ENCODE assay signal across 22 cellular contexts in genomic region chr1:14367444-14367843, GRCh38.
DNase-seq lines count a peak whose midpoint lies in the region; ATAC-seq, FAIRE-seq and TF ChIP-seq lines count a peak whose summit lies in the region.
"Had no signal": no experiment of that assay in that cellular context is flagged by ENCODE, and none has a peak within 500 bp of the region (broad histone marks: within the 10 kb centered on the region; RNA-seq: fewer than 3 reads in every experiment).

No MANE protein-coding gene starts in this region.

- H3K27ac ChIP-seq in right cardiac atrium (ENCODE audit: low read length) (no peak overlapping the region), K562 (ENCODE audit: extremely low read depth, low read depth, low read length) (no peak overlapping the region), neural progenitor cell (no peak overlapping the region)
- H3K27ac ChIP-seq: 22Rv1, A549, C4-2B, HL-60 had no signal

- POLR2A ChIA-PET in K562 (lab: Yijun Ruan, JAX) = interaction anchor here (1.2 kb wide), 1 partner anchor 10 kb away, joined by 3 read pairs; no protein-coding TSS in a partner anchor

- H3K36me3 ChIP-seq in K562 (ENCODE audit: control insufficient read depth, insufficient read depth, low read length) (no peaks in the 10 kb centered on the region), neural progenitor cell (no peaks in the 10 kb centered on the region)

- peak; percentile 22 to 37 for ATAC-seq in right cardiac atrium
- ATAC-seq in Right ventricle myocardium superior (ENCODE audit: poor library complexity) = no peak
- no peak for ATAC-seq in K562
- ATAC-seq: A549, GM23338, HCT116 had no signal

- H3K27me3 Mint-ChIP-seq in neural progenitor cell (ENCODE audit: insufficient read depth, low read depth) = peaks cover 25% of the 10 kb centered on the region

- H3K4me3 ChIP-seq in right cardiac atrium (ENCODE audit: low read length) = no peak overlapping the region
- H3K4me3 ChIP-seq in K562 = no peak overlapping the region
- H3K4me3 ChIP-seq in neural progenitor cell = no peak overlapping the region
- H3K4me3 ChIP-seq: A549, GM23338 had no signal

- no peak for TF ChIP-seq CTCF in K562 (IDR thresholded peaks at IDR 0.05 in 2 of 3, conservative IDR thresholded peaks at IDR 0.05 in 1 of 3; ENCODE audit: insufficient read depth in 2 of 3, low read depth in 1 of 3, low read length in 3 of 3)
- no peak for TF ChIP-seq CTCF in neural progenitor cell (IDR thresholded peaks at IDR 0.05)

- CTCF ChIA-PET in K562 (lab: Yijun Ruan, JAX; ENCODE audit: low intra/inter-chr PET ratio) = no interaction called here

- H3K9ac ChIP-seq in K562 (ENCODE audit: insufficient read depth in 1 of 2, low read depth in 2 of 2, low read length in 2 of 2) (no peak overlapping the region), neural progenitor cell (no peak overlapping the region)

- H3K4me1 ChIP-seq in right cardiac atrium (ENCODE audit: control insufficient read depth, insufficient read depth, low read length) (no peaks in the 10 kb centered on the region), K562 (replicated peaks in 1 of 2; ENCODE audit: control insufficient read depth in 2 of 2, insufficient read depth in 2 of 2, low read length in 2 of 2) (no peaks in the 10 kb centered on the region), neural progenitor cell (peaks cover 7% of the 10 kb centered on the region)
- H3K4me1 ChIP-seq: A549, Caco-2 had no signal

- peaks cover 38% of the 10 kb centered on the region for H3K4me1 Mint-ChIP-seq in neural progenitor cell

- H3K4me2 ChIP-seq in K562 (ENCODE audit: insufficient read depth, low read length) (no peak overlapping the region), neural progenitor cell (no peak overlapping the region)
- H3K4me2 ChIP-seq: A549, GM23338 had no signal

- no peak for FAIRE-seq in K562 (lab: Jason Lieb, UNC)
- FAIRE-seq: A549, D721Med, GM12892, GM18507 had no signal

- H3K4me3 Mint-ChIP-seq in neural progenitor cell = no peak overlapping the region
- H3K4me3 Mint-ChIP-seq: CD4-positive, alpha-beta T cell; GM23338; HFFc6 had no signal

- intact Hi-C loops in right cardiac atrium (cut with DNase I) = loop anchor here in 1 of 4 donors (10.0 kb wide), 1 partner anchor 103 kb away; no protein-coding TSS in a partner anchor
- intact Hi-C loops in Right ventricle myocardium superior (cut with DNase I) = no loop called here
- intact Hi-C loops in K562 (cut with micrococcal nuclease) = no loop called here
- intact Hi-C loops in posterior vena cava (cut with DNase I) = no loop called here

- H3K27me3 ChIP-seq in right cardiac atrium (ENCODE audit: control insufficient read depth, insufficient read depth) (no peaks in the 10 kb centered on the region), K562 (ENCODE audit: control insufficient read depth in 2 of 2, insufficient read depth in 2 of 2, low read length in 2 of 2) (peaks cover 0 to 18% of the 10 kb centered on the region in 2 experiments; a peak in 2 of 5 replicates), neural progenitor cell (no peaks in the 10 kb centered on the region)

- H4K20me1 ChIP-seq in K562 (replicated peaks; ENCODE audit: control insufficient read depth, insufficient read depth, low read length) (no peaks in the 10 kb centered on the region), neural progenitor cell (ENCODE audit: low read depth) (no peaks in the 10 kb centered on the region)

- H2AFZ ChIP-seq in K562 (ENCODE audit: low read depth, low read length) (no peak overlapping the region), neural progenitor cell (replicated peaks) (no peak overlapping the region)
- H2AFZ ChIP-seq: GM23338 had no signal

- TF ChIP-seq RAD21 in K562 (CRISPR knock-in tag; conservative IDR thresholded peaks at IDR 0.05 in 1 of 2, IDR thresholded peaks at IDR 0.05 in 1 of 2) = no peak

- no peaks in the 10 kb centered on the region for H3F3A ChIP-seq in neural progenitor cell (ENCODE audit: low read depth)

- in situ Hi-C loops in K562 (cut with MboI) = no loop called here

- TF ChIP-seq POLR2A in K562 (conservative IDR thresholded peaks at IDR 0.05) = no peak

- TF ChIP-seq EP300 in K562 (IDR thresholded peaks at IDR 0.05; ENCODE audit: low read length) = no peak

- BruUV-seq in K562 (replicated peaks; lab: Mats Ljungman, UMichigan) = no TSS peak

- DNase-seq in right cardiac atrium (peak in 2 of 3 donors; percentile 25 to 50), Right ventricle myocardium superior (no peak), K562 (ENCODE audit: extremely low read depth in 1 of 4, low spot score in 3 of 4) (no peak), neural progenitor cell (ENCODE audit: low spot score) (peak; percentile 23), posterior vena cava (ENCODE audit: low spot score) (no peak), activated gamma-delta T cell treated with Interleukin-2 at 50 U/mL for 16 hours (no peak), NCI-H2107 (lab: John Stamatoyannopoulos, UW) (no peak)
- DNase-seq: AML-193; Caco-2; CD4-positive, alpha-beta T cell; GDM1; H7; HFFc6 had no signal

- 62% methylated on average over 5 of the region's 5 CpGs for WGBS in right cardiac atrium
- 34% methylated on average over 5 of the region's 5 CpGs for WGBS in K562 (ENCODE audit: insufficient coverage, low coverage, missing lambda C conversion rate)

- no peaks in the 10 kb centered on the region for H3K36me3 Mint-ChIP-seq in neural progenitor cell

- H3K27ac Mint-ChIP-seq in neural progenitor cell = peak overlapping the region; percentile 58
- H3K27ac Mint-ChIP-seq: CD4-positive, alpha-beta T cell; GM23338; HFFc6 had no signal

- H3K9me3 ChIP-seq in right cardiac atrium (ENCODE audit: control insufficient read depth, low read length) = no peaks in the 10 kb centered on the region
- no peaks in the 10 kb centered on the region for H3K9me3 ChIP-seq in K562 (replicated peaks; ENCODE audit: control insufficient read depth, insufficient read depth, low read depth, low read length)
- H3K9me3 ChIP-seq in neural progenitor cell (ENCODE audit: low read depth) = no peaks in the 10 kb centered on the region
- H3K9me3 ChIP-seq: A549, Caco-2 had no signal

- H3K9me1 ChIP-seq in K562 (ENCODE audit: control insufficient read depth, insufficient read depth, low read length) = no peaks in the 10 kb centered on the region

- H3K79me2 ChIP-seq in K562 (ENCODE audit: control insufficient read depth, insufficient read depth, low read length) = no peaks in the 10 kb centered on the region
- H3K79me2 ChIP-seq in neural progenitor cell (ENCODE audit: low read depth) = no peaks in the 10 kb centered on the region

- H3K9me3 Mint-ChIP-seq in neural progenitor cell = peaks cover 13% of the 10 kb centered on the region
- H3K9me3 Mint-ChIP-seq: CD4-positive, alpha-beta T cell had no signal

TF ChIP-seq in K562, 482 proteins besides CTCF, POLR2A, EP300 and RAD21:
- no peak for TF ChIP-seq POLR2AphosphoS5 (IDR thresholded peaks at IDR 0.05; ENCODE audit: control insufficient read depth, insufficient read depth, low read depth, low read length)
- TF ChIP-seq ARNT (IDR thresholded peaks at IDR 0.05) = no peak
- TF ChIP-seq, protein P1, sequence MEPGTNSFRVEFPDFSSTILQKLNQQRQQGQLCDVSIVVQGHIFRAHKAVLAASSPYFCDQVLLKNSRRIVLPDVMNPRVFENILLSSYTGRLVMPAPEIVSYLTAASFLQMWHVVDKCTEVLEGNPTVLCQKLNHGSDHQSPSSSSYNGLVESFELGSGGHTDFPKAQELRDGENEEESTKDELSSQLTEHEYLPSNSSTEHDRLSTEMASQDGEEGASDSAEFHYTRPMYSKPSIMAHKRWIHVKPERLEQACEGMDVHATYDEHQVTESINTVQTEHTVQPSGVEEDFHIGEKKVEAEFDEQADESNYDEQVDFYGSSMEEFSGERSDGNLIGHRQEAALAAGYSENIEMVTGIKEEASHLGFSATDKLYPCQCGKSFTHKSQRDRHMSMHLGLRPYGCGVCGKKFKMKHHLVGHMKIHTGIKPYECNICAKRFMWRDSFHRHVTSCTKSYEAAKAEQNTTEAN (CRISPR knock-in tag; IDR thresholded peaks at IDR 0.05) = no peak
- peak; percentile 25; the same call in 1 of the 2 replicates for TF ChIP-seq RFX1 (IDR thresholded peaks at IDR 0.05)
- TF ChIP-seq RBM22 (IDR thresholded peaks at IDR 0.05; ENCODE audit: low read depth, low read length, poor library complexity, severe bottlenecking) = no peak
- TF ChIP-seq HNRNPK (IDR thresholded peaks at IDR 0.05; ENCODE audit: low read depth, low read length, poor library complexity, severe bottlenecking) = no peak
- no peak for TF ChIP-seq TBP (optimal IDR thresholded peaks at IDR 0.05; ENCODE audit: low read depth, low read length)

Comparison
In these comparisons a context has a peak if more than half of its experiments do, and no peak if none do; other contexts are left out.
1. ATAC-seq: peak in right cardiac atrium (2 of 2); none in Right ventricle myocardium superior (single experiment) and K562 (single experiment).
2. DNase-seq: peak in right cardiac atrium (2 of 3) and neural progenitor cell (single experiment); none in Right ventricle myocardium superior (single experiment), K562 (0 of 4), posterior vena cava (single experiment), activated gamma-delta T cell treated with Interleukin-2 at 50 U/mL for 16 hours (single experiment) and NCI-H2107 (single experiment).